In the genomic region with DNA sequence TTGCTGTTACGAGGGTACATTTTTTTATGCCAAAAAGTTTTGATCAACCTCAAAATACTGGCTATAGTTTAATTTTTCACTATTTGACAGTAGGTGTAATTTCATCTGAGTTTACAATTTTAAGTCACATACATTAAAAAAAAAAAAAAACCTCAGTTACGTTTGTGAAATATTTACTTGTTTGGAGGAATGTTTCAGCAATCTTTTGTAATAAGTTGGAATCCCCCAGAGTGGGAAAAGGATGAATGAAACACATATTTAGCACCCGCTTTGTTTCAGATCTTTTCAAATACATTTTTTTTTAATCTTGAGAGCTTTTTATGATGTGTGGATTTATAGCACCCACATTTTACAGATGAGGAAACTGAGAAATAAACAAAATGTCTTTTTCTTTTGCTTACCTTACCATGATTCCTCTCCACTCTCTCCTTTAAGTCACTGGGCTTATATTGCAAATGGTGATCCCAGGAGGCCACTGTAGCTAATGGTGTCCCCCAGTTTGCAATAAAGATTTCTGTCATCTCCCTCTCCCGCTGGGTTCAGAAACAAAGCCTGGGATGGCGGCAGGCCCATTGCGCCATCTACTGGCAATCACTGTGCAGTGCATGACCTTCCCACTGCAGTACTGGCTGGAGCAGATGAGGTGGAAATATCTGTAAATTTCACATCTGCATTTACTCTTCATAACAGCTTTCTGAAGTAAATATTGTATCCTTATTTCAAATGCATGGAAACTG, we compare ENCODE assay signal across 8 cellular contexts. TPM values are rescaled to one million over a fixed set of nuclear protein-coding genes. Genes with fewer than 3 reads are reported as not detected.
DNase-seq lines count a peak whose midpoint lies in the region; ATAC-seq and TF ChIP-seq lines count a peak whose summit lies in the region.

No MANE protein-coding gene starts in this region.

- no peak overlapping the region for H3K9ac ChIP-seq in adipocyte (ENCODE audit: low read length)

- H3K4me3 ChIP-seq in AG04449 (ENCODE audit: low read depth, low read length) (no peak overlapping the region), adipocyte (ENCODE audit: low read length) (peak overlapping the region; percentile 59), left ventricle myocardium inferior (peak overlapping the region; percentile 19)

- H3K27me3 Mint-ChIP-seq in T-cell: peaks cover 22 to 41% of the 10 kb centered on the region in 2 donors

- peak; percentile 100 for TF ChIP-seq CTCF in AG04449 (IDR thresholded peaks at IDR 0.05; ENCODE audit: insufficient read depth, low read length, missing control alignments)
- TF ChIP-seq CTCF in left ventricle myocardium inferior (IDR thresholded peaks at IDR 0.05; ENCODE audit: borderline replicate concordance): peak; percentile 98

- intact Hi-C loops in left ventricle myocardium inferior (cut with micrococcal nuclease): no loop called here

- peak overlapping the region in 2 of 3 donors; percentile 4 to 13 for H3K4me3 Mint-ChIP-seq in T-cell

- peak overlapping the region; percentile 1 for H3K27ac ChIP-seq in left ventricle myocardium inferior (replicated peaks)

- H3K27me3 ChIP-seq in adipocyte (replicated peaks; ENCODE audit: control insufficient read depth, insufficient read depth, low read length) (peaks cover 14% of the 10 kb centered on the region), left ventricle myocardium inferior (ENCODE audit: low read depth) (peaks cover 39% of the 10 kb centered on the region)

- H3K36me3 Mint-ChIP-seq in T-cell: no peaks in the 10 kb centered on the region

- peaks cover 14% of the 10 kb centered on the region for H3K4me1 ChIP-seq in adipocyte (ENCODE audit: control insufficient read depth, insufficient read depth, low read length)
- no peaks in the 10 kb centered on the region for H3K4me1 ChIP-seq in left ventricle myocardium inferior

- DNase-seq in AG04449 (ENCODE audit: low read depth, low spot score) (peak; percentile 12), Kasumi-1 (lab: John Stamatoyannopoulos, UW) (peak; percentile 92 to 96), T-cell (peak in 33 of 34 experiments; percentile 18 to 69 (median 51)), adipocyte (ENCODE audit: low read depth) (peak; percentile 76), left ventricle myocardium inferior (peak; percentile 65), retina (peak; percentile 88), GF-D8 (lab: John Stamatoyannopoulos, UW) (no peak)

- POLR2A ChIA-PET in AG04449 (lab: Yijun Ruan, JAX) (no interaction called here), T-cell (lab: Charles Lee) (no interaction called here)

- H3K27ac Mint-ChIP-seq in T-cell: no peak overlapping the region

- H3K9me3 ChIP-seq in adipocyte (ENCODE audit: control insufficient read depth, low read length) (no peaks in the 10 kb centered on the region), left ventricle myocardium inferior (replicated peaks) (no peaks in the 10 kb centered on the region)

- ATAC-seq in GM18502 (IDR thresholded peaks at IDR 0.05; ENCODE audit: poor library complexity, unreplicated experiment) (peak; percentile 50), T-cell (replicated peaks in 1 of 4) (peak; percentile 70 to 83 (median 74))

- H3K36me3 ChIP-seq in adipocyte (ENCODE audit: control insufficient read depth, insufficient read depth, low read length, severe bottlenecking) (no peaks in the 10 kb centered on the region), left ventricle myocardium inferior (no peaks in the 10 kb centered on the region)

- H3K9me3 Mint-ChIP-seq in T-cell: no peaks in the 10 kb centered on the region

- peaks cover 0 to 8% (median 5%) of the 10 kb centered on the region in 3 donors for H3K4me1 Mint-ChIP-seq in T-cell

- CTCF ChIA-PET in AG04449 (lab: Yijun Ruan, JAX) (interaction anchor here (0.6 to 6.5 kb wide), 30 partner anchors 10 to 537 kb away, joined by 3 to 82 read pairs (median 4); partner anchors contain the start of genes CCL3L1 and CCL3L3), T-cell (lab: Charles Lee) (interaction anchor here (0.6 to 2.1 kb wide), 8 partner anchors 14 to 179 kb away, joined by 3 to 19 read pairs (median 4); no protein-coding TSS in a partner anchor)

RNA-seq across cellular contexts. Expression of gene TBC1D3B, which starts 27.7 kb away (rescaled TPM):
- total RNA-seq in T-cell (10 to 100 TPM in 4 of 5 donors, 1 to 10 TPM in 1; 6.1 to 13.7 (median 12.2) TPM), left ventricle myocardium inferior (3.4 TPM)

RNA-seq across cellular contexts. Expression of gene CCL4, which starts 45.1 kb away (rescaled TPM):
- total RNA-seq in T-cell (10 to 100 TPM in 3 of 5 donors, 1 to 10 TPM in 2; 6.2 to 20.4 (median 16.1) TPM), left ventricle myocardium inferior (0.91 TPM)

RNA-seq across cellular contexts. Expression of gene CCL3L1, which starts 47.8 kb away (rescaled TPM):
- 1 to 10 TPM; 1.1 to 7.5 (median 1.4) TPM for total RNA-seq in T-cell
- not detected for total RNA-seq in left ventricle myocardium inferior

RNA-seq across cellular contexts. Expression of gene CCL3, which starts 58.8 kb away (rescaled TPM):
- 1 to 10 TPM; 2.0 to 6.0 (median 4.8) TPM for total RNA-seq in T-cell
- not detected for total RNA-seq in left ventricle myocardium inferior
